In the genomic region with DNA sequence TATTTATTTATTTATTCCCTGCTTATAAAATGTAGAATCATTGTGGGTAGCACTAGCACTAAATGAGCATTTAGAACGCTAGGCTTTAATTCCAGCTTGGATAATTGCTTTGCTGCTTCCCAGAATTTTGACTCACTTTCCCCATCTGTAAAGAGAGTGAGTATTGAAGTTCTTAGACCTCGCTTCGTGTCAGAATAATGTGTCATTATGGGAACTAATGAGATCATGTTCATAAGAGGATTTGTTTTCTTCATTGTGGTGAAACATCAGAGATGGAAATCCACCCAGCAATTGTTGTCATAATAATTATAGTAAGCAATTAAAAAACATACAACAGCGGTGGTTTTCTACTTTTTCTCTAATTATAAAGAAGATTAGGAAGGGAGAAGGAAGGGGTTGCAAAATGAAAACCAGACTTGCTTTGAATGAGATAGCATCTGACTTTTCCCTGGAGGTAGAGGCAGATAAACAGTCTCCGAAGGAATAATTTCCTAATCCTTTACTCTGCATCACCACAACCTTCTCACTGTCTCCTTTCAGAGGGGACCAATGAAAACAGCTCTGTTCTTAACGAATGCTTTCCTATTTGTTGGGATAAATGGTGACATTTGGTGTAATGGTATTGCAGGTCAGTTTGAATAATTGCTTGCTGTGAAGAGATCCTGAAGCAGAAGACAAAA, we compare ENCODE assay signal across 22 cellular contexts.
A peak's percentile ranks its signal among the peaks of the same experiment; 100 is the strongest.
DNase-seq lines count a peak whose midpoint lies in the region; ATAC-seq, FAIRE-seq and TF ChIP-seq lines count a peak whose summit lies in the region.
"Had no signal": no experiment of that assay in that cellular context is flagged by ENCODE, and none has a peak within 500 bp of the region (broad histone marks: within the 10 kb centered on the region; RNA-seq: fewer than 3 reads in every experiment).

No MANE protein-coding gene starts in this region.

- H3K27ac ChIP-seq in gastroesophageal sphincter (peak overlapping the region in 3 of 4 donors; percentile 30 to 46 (median 33)), rectal smooth muscle tissue (ENCODE audit: low read depth, low read length) (peak overlapping the region; percentile 42)
- H3K27ac ChIP-seq: C4-2B had no signal

- peak; percentile 42 for DNase-seq in AG08395 (ENCODE audit: low spot score)
- peak; percentile 56 for DNase-seq in SK-N-DZ (ENCODE audit: low spot score)
- DNase-seq in GM13976 (ENCODE audit: low spot score): no peak
- DNase-seq in activated naive CD4-positive, alpha-beta T cell treated with Interleukin-2 at 50 U/mL for 16 hours: no peak
- DNase-seq in urothelium cell line (ENCODE audit: low spot score): no peak
- DNase-seq: activated CD4-positive, alpha-beta T cell treated with anti-CD3 and anti-CD28 coated beads for 1 hour; activated effector memory CD4-positive, alpha-beta T cell treated with Interleukin-2 at 50 U/mL for 16 hours; endodermal cell; left cardiac atrium; NCI-H1417; NCI-H774; occipital lobe; SK-N-SH; stimulated activated CD4-positive, alpha-beta T cell treated with anti-CD3 and anti-CD28 coated beads, Interleukin-4, amount 100 ng/mL, for 1 hour; T-helper 9 cell had no signal

- TF ChIP-seq CTCF in gastroesophageal sphincter (IDR thresholded peaks at IDR 0.05) (no peak), GM13976 (IDR thresholded peaks at IDR 0.05; ENCODE audit: borderline replicate concordance, control extremely low read depth, extremely low read depth, insufficient read depth, missing control alignments) (no peak)

- H3K36me3 ChIP-seq in gastroesophageal sphincter: no peaks in the 10 kb centered on the region
- H3K36me3 ChIP-seq in rectal smooth muscle tissue (ENCODE audit: control insufficient read depth, insufficient read depth, low read length): no peaks in the 10 kb centered on the region

- TF ChIP-seq POLR2A in gastroesophageal sphincter (IDR thresholded peaks at IDR 0.05): no peak

- H3K4me3 ChIP-seq in gastroesophageal sphincter: no peak overlapping the region
- H3K4me3 ChIP-seq in rectal smooth muscle tissue (ENCODE audit: low read length): no peak overlapping the region
- H3K4me3 ChIP-seq: A549, skin epidermis had no signal

- H3K4me1 ChIP-seq in gastroesophageal sphincter: peaks cover 0 to 33% (median 3%) of the 10 kb centered on the region in 3 donors
- H3K4me1 ChIP-seq in rectal smooth muscle tissue (ENCODE audit: control insufficient read depth, insufficient read depth, low read length): peaks cover 19% of the 10 kb centered on the region

- no peak for FAIRE-seq in urothelium cell line (lab: Jason Lieb, UNC)
- FAIRE-seq: A549 had no signal

- ATAC-seq in gastroesophageal sphincter (peak; percentile 79), GM21717 (IDR thresholded peaks at IDR 0.05; ENCODE audit: unreplicated experiment) (no peak)
- ATAC-seq: A549, left cardiac atrium, Panc1 had no signal

- H3K27me3 ChIP-seq in gastroesophageal sphincter: no peaks in the 10 kb centered on the region
- H3K27me3 ChIP-seq in rectal smooth muscle tissue (ENCODE audit: control insufficient read depth, insufficient read depth, low read length): no peaks in the 10 kb centered on the region

- peaks cover 0 to 14% (median 0%) of the 10 kb centered on the region in 3 donors for H3K9me3 ChIP-seq in gastroesophageal sphincter
- H3K9me3 ChIP-seq: SK-N-SH had no signal

- no peak overlapping the region for H3K9ac ChIP-seq in rectal smooth muscle tissue (ENCODE audit: low read length)
- H3K9ac ChIP-seq: SK-N-SH had no signal

- 42 to 56% methylated on average over 6 of the region's 6 CpGs for WGBS in gastroesophageal sphincter (ENCODE audit: low coverage in 1 of 2), 2 donors

- no peak for TF ChIP-seq EP300 in gastroesophageal sphincter (IDR thresholded peaks at IDR 0.05)

- in situ Hi-C loops in GM13976 (cut with MboI; ENCODE audit: low sequenced_read_pairs, unreplicated experiment): no loop called here

Comparison
In these comparisons a context has a peak if more than half of its experiments do, and no peak if none do; other contexts are left out.
1. DNase-seq: peak in AG08395 (single experiment) and SK-N-DZ (single experiment); none in GM13976 (single experiment), activated naive CD4-positive, alpha-beta T cell treated with Interleukin-2 at 50 U/mL for 16 hours (single experiment) and urothelium cell line (single experiment).